9 cellular contexts compared by ENCODE assay signal in genomic region chr4:6908397-6909112, GRCh38. TPM values are rescaled to one million over a fixed set of nuclear protein-coding genes. Genes with fewer than 3 reads are reported as not detected.
DNase-seq lines count a peak whose midpoint lies in the region; ATAC-seq, FAIRE-seq and TF ChIP-seq lines count a peak whose summit lies in the region.
"Had no signal": no experiment of that assay in that cellular context is flagged by ENCODE, and none has a peak within 500 bp of the region (broad histone marks: within the 10 kb centered on the region; RNA-seq: fewer than 3 reads in every experiment).

No MANE protein-coding gene starts in this region.

- H3K4me1 Mint-ChIP-seq in activated CD8-positive, alpha-beta memory T cell treated with anti-CD3 and anti-CD28 coated beads, Interleukin-2, amount 10 ng/mL, durations not matched to agents 7 days and 5 days, result peaks cover 69% of the 10 kb centered on the region
- peaks cover 42% of the 10 kb centered on the region for H3K4me1 Mint-ChIP-seq in activated naive CD8-positive, alpha-beta T cell treated with anti-CD3 and anti-CD28 coated beads for 36 hours

- no peak for ATAC-seq in activated CD8-positive, alpha-beta memory T cell treated with anti-CD3 and anti-CD28 coated beads, Interleukin-2, amount 10 ng/mL, durations not matched to agents 7 days and 5 days
- ATAC-seq in omental fat pad (ENCODE audit: low FRiP score) (no peak), GM19455 (IDR thresholded peaks at IDR 0.05; ENCODE audit: unreplicated experiment) (no peak)

- WGBS in thyroid gland, 2 donors, result 31% methylated on average over 18 of the region's 18 CpGs

- H3K4me3 Mint-ChIP-seq in activated CD8-positive, alpha-beta memory T cell treated with anti-CD3 and anti-CD28 coated beads, Interleukin-2, amount 10 ng/mL, durations not matched to agents 7 days and 5 days, result peak overlapping the region; percentile 86
- H3K4me3 Mint-ChIP-seq in activated naive CD8-positive, alpha-beta T cell treated with anti-CD3 and anti-CD28 coated beads for 36 hours, result peak overlapping the region; percentile 87

- intact Hi-C loops in kidney (cut with DNase I), result no loop called here
- intact Hi-C loops in thyroid gland (cut with DNase I), result loop anchor here (10.0 kb wide), 2 partner anchors 136 to 166 kb away; partner anchors contain the start of gene TADA2B

- no peaks in the 10 kb centered on the region for H3K27me3 ChIP-seq in thyroid gland

- H3K9me3 Mint-ChIP-seq in activated CD8-positive, alpha-beta memory T cell treated with anti-CD3 and anti-CD28 coated beads, Interleukin-2, amount 10 ng/mL, durations not matched to agents 7 days and 5 days (ENCODE audit: low read depth), result no peaks in the 10 kb centered on the region
- no peaks in the 10 kb centered on the region for H3K9me3 Mint-ChIP-seq in activated naive CD8-positive, alpha-beta T cell treated with anti-CD3 and anti-CD28 coated beads for 36 hours

- H3K27ac Mint-ChIP-seq in activated CD8-positive, alpha-beta memory T cell treated with anti-CD3 and anti-CD28 coated beads, Interleukin-2, amount 10 ng/mL, durations not matched to agents 7 days and 5 days, result peak overlapping the region; percentile 91
- peak overlapping the region; percentile 84 for H3K27ac Mint-ChIP-seq in activated naive CD8-positive, alpha-beta T cell treated with anti-CD3 and anti-CD28 coated beads for 36 hours

- H3K27ac ChIP-seq in kidney (ENCODE audit: low read depth in 2 of 2, low read length in 2 of 2), result peak overlapping the region; percentile 93 to 97
- H3K27ac ChIP-seq in thyroid gland, result peak overlapping the region in 2 of 3 donors; percentile 96 to 98

- FAIRE-seq in kidney (lab: Jason Lieb, UNC), result no peak
- FAIRE-seq: G401.6 had no signal

- CTCF ChIA-PET in activated CD8-positive, alpha-beta memory T cell treated with anti-CD3 and anti-CD28 coated beads, Interleukin-2, amount 10 ng/mL, durations not matched to agents 7 days and 5 days (lab: Charles Lee), result interaction anchor here (0.9 to 2.9 kb wide), 15 partner anchors 9 to 234 kb away, joined by 3 to 18 read pairs (median 5); partner anchors contain the start of genes MRFAP1L1 and TADA2B

- TF ChIP-seq CTCF in kidney (IDR thresholded peaks at IDR 0.05; ENCODE audit: borderline replicate concordance, extremely low read depth, insufficient read depth) (no peak), thyroid gland (IDR thresholded peaks at IDR 0.05) (no peak), omental fat pad (IDR thresholded peaks at IDR 0.05) (no peak)

- H3K9me3 ChIP-seq in kidney (ENCODE audit: control insufficient read depth in 1 of 2, low read length in 2 of 2) (no peaks in the 10 kb centered on the region), thyroid gland (no peaks in the 10 kb centered on the region)

- H3K4me3 ChIP-seq in kidney (ENCODE audit: low read length in 2 of 2) (peak overlapping the region; percentile 73 to 85), thyroid gland (replicated peaks in 1 of 3) (peak overlapping the region; percentile 31 to 80 (median 59))

- H3K36me3 ChIP-seq in kidney (ENCODE audit: control insufficient read depth in 1 of 2, insufficient read depth in 2 of 2, low read length in 2 of 2) (no peaks in the 10 kb centered on the region), thyroid gland (no peaks in the 10 kb centered on the region)

- no peaks in the 10 kb centered on the region for H3K27me3 Mint-ChIP-seq in activated CD8-positive, alpha-beta memory T cell treated with anti-CD3 and anti-CD28 coated beads, Interleukin-2, amount 10 ng/mL, durations not matched to agents 7 days and 5 days
- H3K27me3 Mint-ChIP-seq in activated naive CD8-positive, alpha-beta T cell treated with anti-CD3 and anti-CD28 coated beads for 36 hours, result peaks cover 11% of the 10 kb centered on the region

- peaks cover 0 to 25% of the 10 kb centered on the region in 2 donors for H3K4me1 ChIP-seq in kidney (ENCODE audit: control insufficient read depth in 1 of 2, insufficient read depth in 1 of 2, low read depth in 1 of 2, low read length in 2 of 2)
- H3K4me1 ChIP-seq in thyroid gland, result peaks cover 9 to 35% of the 10 kb centered on the region in 2 donors

- no peak for DNase-seq in activated CD8-positive, alpha-beta memory T cell treated with anti-CD3 and anti-CD28 coated beads, Interleukin-2, amount 10 ng/mL, durations not matched to agents 7 days and 5 days
- no peak for DNase-seq in activated CD8-positive, alpha-beta memory T cell treated with anti-CD3 and anti-CD28 coated beads, Interleukin-2, amount 50 U/mL, for 4 hours
- no peak for DNase-seq in activated naive CD8-positive, alpha-beta T cell treated with anti-CD3 and anti-CD28 coated beads for 36 hours
- DNase-seq in kidney (no peak), thyroid gland (no peak), omental fat pad (ENCODE audit: low spot score) (no peak), 8988T (no peak)

- TF ChIP-seq POLR2A in thyroid gland (IDR thresholded peaks at IDR 0.05), result no peak

- H3K9ac ChIP-seq in kidney (ENCODE audit: low read length in 2 of 2), result peak overlapping the region in 1 of 2 donors; percentile 82

- H3K36me3 Mint-ChIP-seq in activated CD8-positive, alpha-beta memory T cell treated with anti-CD3 and anti-CD28 coated beads, Interleukin-2, amount 10 ng/mL, durations not matched to agents 7 days and 5 days, result peaks cover 8% of the 10 kb centered on the region
- peaks cover 3% of the 10 kb centered on the region for H3K36me3 Mint-ChIP-seq in activated naive CD8-positive, alpha-beta T cell treated with anti-CD3 and anti-CD28 coated beads for 36 hours

RNA-seq across cellular contexts. Expression of gene TBC1D14, which starts 1.1 kb away (rescaled TPM):
- total RNA-seq in activated CD8-positive, alpha-beta memory T cell treated with anti-CD3 and anti-CD28 coated beads, Interleukin-2, amount 10 ng/mL, durations not matched to agents 7 days and 5 days, result 10 to 100 TPM; 49.0 to 49.1 TPM
- total RNA-seq in activated naive CD8-positive, alpha-beta T cell treated with anti-CD3 and anti-CD28 coated beads for 36 hours, result 10 to 100 TPM; 38.4 to 39.3 TPM
- total RNA-seq in kidney (77.7 TPM), thyroid gland (10 to 100 TPM; 39.8 to 47.0 (median 46.0) TPM), omental fat pad (10 to 100 TPM; 38.0 to 58.2 (median 56.8) TPM)
- polyA plus RNA-seq in kidney (ENCODE audit: insufficient read depth, low read depth, low replicate concordance), result 44.9 TPM
